ENCODE assay signal across 1 cellular context in the genomic region with DNA sequence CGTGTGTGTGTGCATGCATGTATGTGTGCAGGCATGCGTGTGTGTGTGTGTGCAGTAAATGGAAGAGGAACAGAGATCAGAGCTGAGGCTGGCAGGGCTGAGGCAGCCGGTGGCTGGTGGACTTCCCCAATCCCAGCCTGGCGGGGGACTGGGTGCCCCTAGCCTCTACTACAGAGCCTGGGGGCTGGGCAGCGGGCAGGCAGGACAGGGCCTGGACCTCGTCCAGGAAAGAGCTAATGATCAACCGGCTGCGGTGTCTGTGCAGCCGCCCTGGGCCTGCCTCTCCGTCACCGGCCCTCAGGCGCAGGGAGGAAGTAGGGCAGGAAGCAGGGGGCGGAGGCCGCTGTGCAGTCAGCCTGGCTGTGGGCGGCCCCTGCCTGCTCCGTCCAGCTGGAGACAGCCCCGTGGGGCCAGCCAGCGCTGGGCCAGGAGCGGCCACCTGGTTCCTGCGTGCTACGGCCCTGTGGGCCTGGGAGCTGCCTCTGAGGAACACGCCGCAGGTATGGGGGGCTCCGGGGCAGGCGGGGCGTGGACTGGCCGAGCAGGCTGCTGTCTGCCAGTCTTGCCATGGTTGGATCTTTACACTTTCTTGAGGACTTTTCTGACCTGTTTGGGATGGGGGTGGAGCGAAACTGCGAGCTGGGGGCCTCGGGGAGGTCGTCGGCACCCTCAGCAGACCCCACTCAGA.
A peak's percentile ranks its signal among the peaks of the same experiment; 100 is the strongest.
TF ChIP-seq lines count a peak whose summit lies in the region.

TSS of gene SH3TC1 (plus strand) at position 385 of the 688 bp plus-strand sequence. CDS start 5,905 bp downstream, outside the sequence.

TF ChIP-seq in HepG2, 621 proteins besides CTCF, POLR2A, EP300 and RAD21 (continued from another document and continues in another):
- TF ChIP-seq E2F1 (CRISPR knock-in tag; IDR thresholded peaks at IDR 0.05) (no peak), ZNF784 (CRISPR knock-in tag; IDR thresholded peaks at IDR 0.05; ENCODE audit: borderline replicate concordance) (no peak), ZFP36 (IDR thresholded peaks at IDR 0.05; ENCODE audit: borderline replicate concordance, low read depth, low read length, partially characterized antibody) (no peak), ZNF451 (CRISPR knock-in tag; IDR thresholded peaks at IDR 0.05) (no peak), GTF2F1 (IDR thresholded peaks at IDR 0.05; ENCODE audit: low read length) (no peak), RORA (CRISPR knock-in tag; IDR thresholded peaks at IDR 0.05) (no peak), KLF6 (CRISPR knock-in tag; IDR thresholded peaks at IDR 0.05) (0 out of 2 replicates have a peak, but pooled peaks have one; percentile 61), NAIF1 (CRISPR knock-in tag; IDR thresholded peaks at IDR 0.05; ENCODE audit: borderline replicate concordance) (no peak), TBX3 (IDR thresholded peaks at IDR 0.05; ENCODE audit: borderline replicate concordance) (peak; percentile 7; the same call in 1 of the 2 replicates), PHF5A (CRISPR knock-in tag; IDR thresholded peaks at IDR 0.05; ENCODE audit: low read depth, unreplicated experiment) (peak; percentile 26), ZFP37 (CRISPR knock-in tag; IDR thresholded peaks at IDR 0.05; ENCODE audit: borderline replicate concordance) (no peak), NR1H2 (CRISPR knock-in tag; IDR thresholded peaks at IDR 0.05; ENCODE audit: borderline replicate concordance, low read depth) (no peak), NFRKB (IDR thresholded peaks at IDR 0.05) (no peak), HNRNPUL1 (IDR thresholded peaks at IDR 0.05; ENCODE audit: low read depth, low read length) (no peak; the same call in 1 of the 2 replicates), JUNB (CRISPR knock-in tag; IDR thresholded peaks at IDR 0.05; ENCODE audit: borderline replicate concordance) (no peak), SCMH1 (CRISPR knock-in tag; IDR thresholded peaks at IDR 0.05; ENCODE audit: borderline replicate concordance) (no peak), ISL2 (CRISPR knock-in tag; IDR thresholded peaks at IDR 0.05) (peak; percentile 68), ZNF550 (CRISPR knock-in tag; IDR thresholded peaks at IDR 0.05; ENCODE audit: borderline replicate concordance) (no peak), NRL (CRISPR knock-in tag; IDR thresholded peaks at IDR 0.05; ENCODE audit: borderline replicate concordance) (no peak; the same call in 1 of the 2 replicates), ZNF10 (CRISPR knock-in tag; IDR thresholded peaks at IDR 0.05; ENCODE audit: borderline replicate concordance, low read depth) (no peak), MAFG (CRISPR knock-in tag; IDR thresholded peaks at IDR 0.05) (no peak), ZNF646 (CRISPR knock-in tag; IDR thresholded peaks at IDR 0.05) (no peak), NFYC (CRISPR knock-in tag; IDR thresholded peaks at IDR 0.05) (no peak), ZNF256 (CRISPR knock-in tag; conservative IDR thresholded peaks at IDR 0.05) (no peak), NR2C2 (CRISPR knock-in tag; IDR thresholded peaks at IDR 0.05; ENCODE audit: borderline replicate concordance) (0 out of 2 replicates have a peak, but pooled peaks have one; percentile 47), RBFOX2 (IDR thresholded peaks at IDR 0.05; ENCODE audit: low read depth, low read length) (peak; percentile 88), MATR3 (CRISPR knock-in tag; IDR thresholded peaks at IDR 0.05) (no peak), ZNF768 (CRISPR knock-in tag; IDR thresholded peaks at IDR 0.05) (peak; percentile 71), KDM2A (CRISPR knock-in tag; IDR thresholded peaks at IDR 0.05; ENCODE audit: borderline replicate concordance, low read depth) (peak; percentile 83), ZNF496 (CRISPR knock-in tag; IDR thresholded peaks at IDR 0.05; ENCODE audit: insufficient replicate concordance) (no peak), SRSF4 (IDR thresholded peaks at IDR 0.05; ENCODE audit: low read depth, low read length, poor library complexity, severe bottlenecking) (no peak), ZNF263 (CRISPR knock-in tag; IDR thresholded peaks at IDR 0.05) (peak; percentile 53), SALL2 (CRISPR knock-in tag; IDR thresholded peaks at IDR 0.05) (no peak), NKX3-1 (CRISPR knock-in tag; IDR thresholded peaks at IDR 0.05) (no peak), ZMAT3 (CRISPR knock-in tag; conservative IDR thresholded peaks at IDR 0.05) (peak; percentile 96), HMG20B (CRISPR knock-in tag; conservative IDR thresholded peaks at IDR 0.05) (no peak), ZSCAN5A (CRISPR knock-in tag; IDR thresholded peaks at IDR 0.05; ENCODE audit: borderline replicate concordance) (no peak), ZNF546 (CRISPR knock-in tag; conservative IDR thresholded peaks at IDR 0.05) (peak; percentile 26)
- TF ChIP-seq, protein P1, sequence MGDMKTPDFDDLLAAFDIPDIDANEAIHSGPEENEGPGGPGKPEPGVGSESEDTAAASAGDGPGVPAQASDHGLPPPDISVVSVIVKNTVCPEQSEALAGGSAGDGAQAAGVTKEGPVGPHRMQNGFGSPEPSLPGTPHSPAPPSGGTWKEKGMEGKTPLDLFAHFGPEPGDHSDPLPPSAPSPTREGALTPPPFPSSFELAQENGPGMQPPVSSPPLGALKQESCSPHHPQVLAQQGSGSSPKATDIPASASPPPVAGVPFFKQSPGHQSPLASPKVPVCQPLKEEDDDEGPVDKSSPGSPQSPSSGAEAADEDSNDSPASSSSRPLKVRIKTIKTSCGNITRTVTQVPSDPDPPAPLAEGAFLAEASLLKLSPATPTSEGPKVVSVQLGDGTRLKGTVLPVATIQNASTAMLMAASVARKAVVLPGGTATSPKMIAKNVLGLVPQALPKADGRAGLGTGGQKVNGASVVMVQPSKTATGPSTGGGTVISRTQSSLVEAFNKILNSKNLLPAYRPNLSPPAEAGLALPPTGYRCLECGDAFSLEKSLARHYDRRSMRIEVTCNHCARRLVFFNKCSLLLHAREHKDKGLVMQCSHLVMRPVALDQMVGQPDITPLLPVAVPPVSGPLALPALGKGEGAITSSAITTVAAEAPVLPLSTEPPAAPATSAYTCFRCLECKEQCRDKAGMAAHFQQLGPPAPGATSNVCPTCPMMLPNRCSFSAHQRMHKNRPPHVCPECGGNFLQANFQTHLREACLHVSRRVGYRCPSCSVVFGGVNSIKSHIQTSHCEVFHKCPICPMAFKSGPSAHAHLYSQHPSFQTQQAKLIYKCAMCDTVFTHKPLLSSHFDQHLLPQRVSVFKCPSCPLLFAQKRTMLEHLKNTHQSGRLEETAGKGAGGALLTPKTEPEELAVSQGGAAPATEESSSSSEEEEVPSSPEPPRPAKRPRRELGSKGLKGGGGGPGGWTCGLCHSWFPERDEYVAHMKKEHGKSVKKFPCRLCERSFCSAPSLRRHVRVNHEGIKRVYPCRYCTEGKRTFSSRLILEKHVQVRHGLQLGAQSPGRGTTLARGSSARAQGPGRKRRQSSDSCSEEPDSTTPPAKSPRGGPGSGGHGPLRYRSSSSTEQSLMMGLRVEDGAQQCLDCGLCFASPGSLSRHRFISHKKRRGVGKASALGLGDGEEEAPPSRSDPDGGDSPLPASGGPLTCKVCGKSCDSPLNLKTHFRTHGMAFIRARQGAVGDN (CRISPR knock-in tag; IDR thresholded peaks at IDR 0.05) = peak; percentile 88
- TF ChIP-seq, protein P2, sequence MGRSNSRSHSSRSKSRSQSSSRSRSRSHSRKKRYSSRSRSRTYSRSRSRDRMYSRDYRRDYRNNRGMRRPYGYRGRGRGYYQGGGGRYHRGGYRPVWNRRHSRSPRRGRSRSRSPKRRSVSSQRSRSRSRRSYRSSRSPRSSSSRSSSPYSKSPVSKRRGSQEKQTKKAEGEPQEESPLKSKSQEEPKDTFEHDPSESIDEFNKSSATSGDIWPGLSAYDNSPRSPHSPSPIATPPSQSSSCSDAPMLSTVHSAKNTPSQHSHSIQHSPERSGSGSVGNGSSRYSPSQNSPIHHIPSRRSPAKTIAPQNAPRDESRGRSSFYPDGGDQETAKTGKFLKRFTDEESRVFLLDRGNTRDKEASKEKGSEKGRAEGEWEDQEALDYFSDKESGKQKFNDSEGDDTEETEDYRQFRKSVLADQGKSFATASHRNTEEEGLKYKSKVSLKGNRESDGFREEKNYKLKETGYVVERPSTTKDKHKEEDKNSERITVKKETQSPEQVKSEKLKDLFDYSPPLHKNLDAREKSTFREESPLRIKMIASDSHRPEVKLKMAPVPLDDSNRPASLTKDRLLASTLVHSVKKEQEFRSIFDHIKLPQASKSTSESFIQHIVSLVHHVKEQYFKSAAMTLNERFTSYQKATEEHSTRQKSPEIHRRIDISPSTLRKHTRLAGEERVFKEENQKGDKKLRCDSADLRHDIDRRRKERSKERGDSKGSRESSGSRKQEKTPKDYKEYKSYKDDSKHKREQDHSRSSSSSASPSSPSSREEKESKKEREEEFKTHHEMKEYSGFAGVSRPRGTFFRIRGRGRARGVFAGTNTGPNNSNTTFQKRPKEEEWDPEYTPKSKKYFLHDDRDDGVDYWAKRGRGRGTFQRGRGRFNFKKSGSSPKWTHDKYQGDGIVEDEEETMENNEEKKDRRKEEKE (IDR thresholded peaks at IDR 0.05) = no peak
- TF ChIP-seq, protein P3, sequence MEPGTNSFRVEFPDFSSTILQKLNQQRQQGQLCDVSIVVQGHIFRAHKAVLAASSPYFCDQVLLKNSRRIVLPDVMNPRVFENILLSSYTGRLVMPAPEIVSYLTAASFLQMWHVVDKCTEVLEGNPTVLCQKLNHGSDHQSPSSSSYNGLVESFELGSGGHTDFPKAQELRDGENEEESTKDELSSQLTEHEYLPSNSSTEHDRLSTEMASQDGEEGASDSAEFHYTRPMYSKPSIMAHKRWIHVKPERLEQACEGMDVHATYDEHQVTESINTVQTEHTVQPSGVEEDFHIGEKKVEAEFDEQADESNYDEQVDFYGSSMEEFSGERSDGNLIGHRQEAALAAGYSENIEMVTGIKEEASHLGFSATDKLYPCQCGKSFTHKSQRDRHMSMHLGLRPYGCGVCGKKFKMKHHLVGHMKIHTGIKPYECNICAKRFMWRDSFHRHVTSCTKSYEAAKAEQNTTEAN (CRISPR knock-in tag; conservative IDR thresholded peaks at IDR 0.05) = no peak
- TF ChIP-seq, protein P4, sequence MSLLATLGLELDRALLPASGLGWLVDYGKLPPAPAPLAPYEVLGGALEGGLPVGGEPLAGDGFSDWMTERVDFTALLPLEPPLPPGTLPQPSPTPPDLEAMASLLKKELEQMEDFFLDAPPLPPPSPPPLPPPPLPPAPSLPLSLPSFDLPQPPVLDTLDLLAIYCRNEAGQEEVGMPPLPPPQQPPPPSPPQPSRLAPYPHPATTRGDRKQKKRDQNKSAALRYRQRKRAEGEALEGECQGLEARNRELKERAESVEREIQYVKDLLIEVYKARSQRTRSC (CRISPR knock-in tag; IDR thresholded peaks at IDR 0.05; ENCODE audit: low read depth) = no peak
